ENCODE assay signal across 20 cellular contexts in the genomic region with DNA sequence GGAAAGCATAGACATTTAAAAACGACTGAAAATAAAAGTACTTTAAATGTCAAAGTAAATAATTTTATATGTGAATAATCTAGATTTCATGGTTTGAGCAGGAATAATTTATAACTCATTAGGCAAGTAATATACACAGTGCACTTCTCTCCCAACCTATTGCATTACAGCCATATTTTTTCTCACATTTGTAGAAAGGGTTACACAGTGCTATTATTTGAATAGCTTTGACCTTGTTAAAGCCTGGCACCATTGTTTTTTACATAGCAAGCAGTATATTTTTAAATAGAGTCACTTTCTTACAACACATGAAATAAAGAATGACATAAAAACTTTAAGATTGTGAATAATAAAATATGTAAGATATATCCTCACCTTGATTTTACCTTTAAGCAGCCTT. TPM values are rescaled to one million over a fixed set of nuclear protein-coding genes. Genes with fewer than 3 reads are reported as not detected.
DNase-seq lines count a peak whose midpoint lies in the region; ATAC-seq and TF ChIP-seq lines count a peak whose summit lies in the region.
"Had no signal": no experiment of that assay in that cellular context is flagged by ENCODE, and none has a peak within 500 bp of the region (broad histone marks: within the 10 kb centered on the region; RNA-seq: fewer than 3 reads in every experiment).

No MANE protein-coding gene starts in this region.

- no peaks in the 10 kb centered on the region for H3K9me3 Mint-ChIP-seq in stimulated activated effector memory CD8-positive, alpha-beta T cell treated with anti-CD3 and anti-CD28 coated beads, Interleukin-12 subunit alpha, Interleukin-12 subunit beta, amount 100 ng/mL, for 72 hours

- peaks cover 40% of the 10 kb centered on the region for H3K4me1 ChIP-seq in OCI-LY3 (ENCODE audit: low read length)
- H3K4me1 ChIP-seq in heart left ventricle = peaks cover 0 to 7% (median 0%) of the 10 kb centered on the region in 12 donors
- no peaks in the 10 kb centered on the region for H3K4me1 ChIP-seq in foreskin keratinocyte
- H3K4me1 ChIP-seq: BLaER1 had no signal

- H3K4me2 ChIP-seq in OCI-LY3 (ENCODE audit: low read length) (peak overlapping the region; percentile 65), neural cell (ENCODE audit: low read length) (no peak overlapping the region)
- H3K4me2 ChIP-seq: BLaER1 had no signal

- DNase-seq in heart left ventricle (no peak), left ventricle myocardium superior (no peak), NCI-H1694 treated with DMSO at 0.1 percent for 48 hours (lab: John Stamatoyannopoulos, UW) (no peak), foreskin keratinocyte (no peak)
- no peak for DNase-seq in stimulated activated effector memory CD8-positive, alpha-beta T cell treated with anti-CD3 and anti-CD28 coated beads, Interleukin-12 subunit alpha, Interleukin-12 subunit beta, amount 100 ng/mL, for 72 hours (ENCODE audit: low spot score in 2 of 2)
- DNase-seq: 8988T; CD4-positive, alpha-beta memory T cell; DMS79 treated with DMSO at 0.1 percent for 48 hours; GOT3; H7; IMR-90 had no signal

- H3K36me3 ChIP-seq in OCI-LY3 (replicated peaks; ENCODE audit: low read depth, low read length) = no peaks in the 10 kb centered on the region
- H3K36me3 ChIP-seq in heart left ventricle = no peaks in the 10 kb centered on the region
- H3K36me3 ChIP-seq in neural cell (ENCODE audit: insufficient read depth, low read length) = no peaks in the 10 kb centered on the region
- H3K36me3 ChIP-seq: BLaER1 had no signal

- H3K9me3 ChIP-seq in OCI-LY3 (ENCODE audit: insufficient read depth, low read length) (no peaks in the 10 kb centered on the region), heart left ventricle (no peaks in the 10 kb centered on the region), neural cell (ENCODE audit: low read length) (no peaks in the 10 kb centered on the region)
- H3K9me3 ChIP-seq: BLaER1 had no signal

- no peak overlapping the region for H3K4me3 Mint-ChIP-seq in stimulated activated effector memory CD8-positive, alpha-beta T cell treated with anti-CD3 and anti-CD28 coated beads, Interleukin-12 subunit alpha, Interleukin-12 subunit beta, amount 100 ng/mL, for 72 hours
- H3K4me3 Mint-ChIP-seq: CD14-positive monocyte; CD4-positive, alpha-beta memory T cell had no signal

- intact Hi-C loops in heart left ventricle (cut with DNase I) (loop anchor here in 5 of 10 donors (5.0 to 10.0 kb wide), 4 partner anchors 123 to 146 kb away; no protein-coding TSS in a partner anchor), left ventricle myocardium superior (cut with micrococcal nuclease) (no loop called here)

- no peaks in the 10 kb centered on the region for H3K9me2 ChIP-seq in neural cell (ENCODE audit: insufficient read depth, low read length)

- no peak for TF ChIP-seq RAD21 in neural cell (conservative IDR thresholded peaks at IDR 0.05)

- peaks cover 10% of the 10 kb centered on the region for H3F3A ChIP-seq in neural cell (ENCODE audit: insufficient read depth, low read length, poor library complexity, severe bottlenecking)

- TF ChIP-seq CTCF in OCI-LY3 (IDR thresholded peaks at IDR 0.05; ENCODE audit: low read depth, low read length) = no peak
- no peak for TF ChIP-seq CTCF in heart left ventricle (IDR thresholded peaks at IDR 0.05)
- no peak for TF ChIP-seq CTCF in neural cell (IDR thresholded peaks at IDR 0.05; ENCODE audit: poor library complexity, severe bottlenecking)
- TF ChIP-seq CTCF in foreskin keratinocyte (conservative IDR thresholded peaks at IDR 0.05) = no peak

- H3K27ac ChIP-seq in OCI-LY3 (ENCODE audit: low read length) (no peak overlapping the region), heart left ventricle (peak overlapping the region; percentile 52 to 89 (median 74)), neural cell (ENCODE audit: low read length) (peak overlapping the region; percentile 94), foreskin keratinocyte (no peak overlapping the region)
- H3K27ac ChIP-seq: BLaER1 had no signal

- H3K27ac Mint-ChIP-seq in stimulated activated effector memory CD8-positive, alpha-beta T cell treated with anti-CD3 and anti-CD28 coated beads, Interleukin-12 subunit alpha, Interleukin-12 subunit beta, amount 100 ng/mL, for 72 hours = no peak overlapping the region
- H3K27ac Mint-ChIP-seq: CD14-positive monocyte; CD4-positive, alpha-beta memory T cell had no signal

- 10 to 24% (median 17%) methylated on average over 1 of the region's 1 CpG for WGBS in heart left ventricle, 4 donors

- peak; percentile 61 to 76 (median 69) for ATAC-seq in heart left ventricle
- ATAC-seq in left ventricle myocardium superior = peak; percentile 75
- no peak for ATAC-seq in GM18868 (IDR thresholded peaks at IDR 0.05; ENCODE audit: unreplicated experiment)
- no peak for ATAC-seq in foreskin keratinocyte
- no peak for ATAC-seq in stimulated activated effector memory CD8-positive, alpha-beta T cell treated with anti-CD3 and anti-CD28 coated beads, Interleukin-12 subunit alpha, Interleukin-12 subunit beta, amount 100 ng/mL, for 72 hours
- ATAC-seq: GM12878, HCT116 had no signal

- H3K27me3 ChIP-seq in OCI-LY3 (ENCODE audit: low read depth, low read length) = peaks cover 33% of the 10 kb centered on the region
- no peaks in the 10 kb centered on the region for H3K27me3 ChIP-seq in heart left ventricle
- H3K27me3 ChIP-seq in neural cell (ENCODE audit: insufficient read depth, low read depth, low read length) = no peaks in the 10 kb centered on the region
- no peaks in the 10 kb centered on the region for H3K27me3 ChIP-seq in foreskin keratinocyte
- H3K27me3 ChIP-seq: BLaER1 had no signal

- H3K9ac ChIP-seq in OCI-LY3 (ENCODE audit: low read length) = no peak overlapping the region
- H3K9ac ChIP-seq in neural cell (ENCODE audit: low read length) = no peak overlapping the region
- H3K9ac ChIP-seq: BLaER1 had no signal

- no peaks in the 10 kb centered on the region for H4K20me1 ChIP-seq in OCI-LY3 (ENCODE audit: insufficient read depth, low read length)
- no peaks in the 10 kb centered on the region for H4K20me1 ChIP-seq in neural cell (ENCODE audit: insufficient read depth)
- H4K20me1 ChIP-seq: BLaER1 had no signal

- H3K36me3 Mint-ChIP-seq in stimulated activated effector memory CD8-positive, alpha-beta T cell treated with anti-CD3 and anti-CD28 coated beads, Interleukin-12 subunit alpha, Interleukin-12 subunit beta, amount 100 ng/mL, for 72 hours = no peaks in the 10 kb centered on the region
- H3K36me3 Mint-ChIP-seq: CD14-positive monocyte; CD4-positive, alpha-beta memory T cell had no signal

- no peak for TF ChIP-seq EP300 in neural cell (conservative IDR thresholded peaks at IDR 0.05; ENCODE audit: poor library complexity, severe bottlenecking)

- no peaks in the 10 kb centered on the region for H3K4me1 Mint-ChIP-seq in stimulated activated effector memory CD8-positive, alpha-beta T cell treated with anti-CD3 and anti-CD28 coated beads, Interleukin-12 subunit alpha, Interleukin-12 subunit beta, amount 100 ng/mL, for 72 hours
- H3K4me1 Mint-ChIP-seq: CD14-positive monocyte; CD4-positive, alpha-beta memory T cell had no signal

- no peak for TF ChIP-seq POLR2A in heart left ventricle (IDR thresholded peaks at IDR 0.05)

- H3K4me3 ChIP-seq in OCI-LY3 (ENCODE audit: low read length) (no peak overlapping the region), heart left ventricle (peak overlapping the region; percentile 3 to 62 (median 50)), neural cell (ENCODE audit: low read length) (no peak overlapping the region)
- H3K4me3 ChIP-seq: BLaER1, GM12878 had no signal

- H3K79me2 ChIP-seq in OCI-LY3 (ENCODE audit: low read length) = no peaks in the 10 kb centered on the region
- H3K79me2 ChIP-seq in neural cell (replicated peaks; ENCODE audit: insufficient read depth, low read length) = no peaks in the 10 kb centered on the region

- H2AFZ ChIP-seq in OCI-LY3 (ENCODE audit: low read depth, low read length) (no peak overlapping the region), neural cell (ENCODE audit: low read depth, low read length) (no peak overlapping the region)

TF ChIP-seq in neural cell, 6 proteins besides CTCF, POLR2A, EP300 and RAD21:
- no peak for TF ChIP-seq SMC3 (conservative IDR thresholded peaks at IDR 0.05; ENCODE audit: poor library complexity)
- TF ChIP-seq POLR2AphosphoS5 (IDR thresholded peaks at IDR 0.05) = no peak
- TF ChIP-seq, protein P1, sequence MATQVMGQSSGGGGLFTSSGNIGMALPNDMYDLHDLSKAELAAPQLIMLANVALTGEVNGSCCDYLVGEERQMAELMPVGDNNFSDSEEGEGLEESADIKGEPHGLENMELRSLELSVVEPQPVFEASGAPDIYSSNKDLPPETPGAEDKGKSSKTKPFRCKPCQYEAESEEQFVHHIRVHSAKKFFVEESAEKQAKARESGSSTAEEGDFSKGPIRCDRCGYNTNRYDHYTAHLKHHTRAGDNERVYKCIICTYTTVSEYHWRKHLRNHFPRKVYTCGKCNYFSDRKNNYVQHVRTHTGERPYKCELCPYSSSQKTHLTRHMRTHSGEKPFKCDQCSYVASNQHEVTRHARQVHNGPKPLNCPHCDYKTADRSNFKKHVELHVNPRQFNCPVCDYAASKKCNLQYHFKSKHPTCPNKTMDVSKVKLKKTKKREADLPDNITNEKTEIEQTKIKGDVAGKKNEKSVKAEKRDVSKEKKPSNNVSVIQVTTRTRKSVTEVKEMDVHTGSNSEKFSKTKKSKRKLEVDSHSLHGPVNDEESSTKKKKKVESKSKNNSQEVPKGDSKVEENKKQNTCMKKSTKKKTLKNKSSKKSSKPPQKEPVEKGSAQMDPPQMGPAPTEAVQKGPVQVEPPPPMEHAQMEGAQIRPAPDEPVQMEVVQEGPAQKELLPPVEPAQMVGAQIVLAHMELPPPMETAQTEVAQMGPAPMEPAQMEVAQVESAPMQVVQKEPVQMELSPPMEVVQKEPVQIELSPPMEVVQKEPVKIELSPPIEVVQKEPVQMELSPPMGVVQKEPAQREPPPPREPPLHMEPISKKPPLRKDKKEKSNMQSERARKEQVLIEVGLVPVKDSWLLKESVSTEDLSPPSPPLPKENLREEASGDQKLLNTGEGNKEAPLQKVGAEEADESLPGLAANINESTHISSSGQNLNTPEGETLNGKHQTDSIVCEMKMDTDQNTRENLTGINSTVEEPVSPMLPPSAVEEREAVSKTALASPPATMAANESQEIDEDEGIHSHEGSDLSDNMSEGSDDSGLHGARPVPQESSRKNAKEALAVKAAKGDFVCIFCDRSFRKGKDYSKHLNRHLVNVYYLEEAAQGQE (IDR thresholded peaks at IDR 0.05; ENCODE audit: borderline replicate concordance) = no peak
- TF ChIP-seq EZH2 (IDR thresholded peaks at IDR 0.05; ENCODE audit: borderline replicate concordance, insufficient read depth, low read length, poor library complexity, severe bottlenecking) = no peak
- TF ChIP-seq TAF1 (IDR thresholded peaks at IDR 0.05; ENCODE audit: low read depth) = no peak

RNA-seq across cellular contexts. Expression of a gene that starts 1.0 kb away (rescaled TPM):
- total RNA-seq in heart left ventricle = 100 to 1,000 TPM in 7 of 9 donors, 10 to 100 TPM in 2; 53.4 to 156 (median 117) TPM
- polyA plus RNA-seq in heart left ventricle = 10 to 100 TPM; 17.2 to 24.3 TPM
- total RNA-seq in left ventricle myocardium superior = 127 TPM
- polyA plus RNA-seq in neural cell = 1.3 and 1.6 TPM in 2 replicates
- 4.2 and 5.6 TPM in 2 replicates for polyA minus RNA-seq in neural cell
- total RNA-seq in foreskin keratinocyte = not detected in 2 replicates
- polyA plus RNA-seq in foreskin keratinocyte = not detected in 2 replicates
- total RNA-seq: A673; CD4-positive, alpha-beta memory T cell; GM12878; H7; IMR-90 had no signal
- polyA plus RNA-seq: AG04450; CD14-positive monocyte; CD4-positive, alpha-beta memory T cell; GM12878; IMR-90 had no signal

Comparison
In these comparisons a context has a peak if more than half of its experiments do, and no peak if none do; other contexts are left out.
1. H3K27ac ChIP-seq: peak in heart left ventricle (12 of 12) and neural cell (single experiment); none in OCI-LY3 (single experiment) and foreskin keratinocyte (single experiment).
2. H3K4me3 ChIP-seq: peak in heart left ventricle (12 of 12); none in OCI-LY3 (single experiment) and neural cell (single experiment).
3. ATAC-seq: peak in heart left ventricle (4 of 4) and left ventricle myocardium superior (single experiment); none in GM18868 (single experiment), foreskin keratinocyte (single experiment) and stimulated activated effector memory CD8-positive, alpha-beta T cell treated with anti-CD3 and anti-CD28 coated beads, Interleukin-12 subunit alpha, Interleukin-12 subunit beta, amount 100 ng/mL, for 72 hours (single experiment).
4. RNA of a gene that starts 1.0 kb away (total RNA-seq): 127 TPM in left ventricle myocardium superior (single experiment) and 53.4 to 156 TPM in heart left ventricle; not detected in foreskin keratinocyte; every median in the first group is over 10 times any median in the second.